Comparison of ENCODE assay signal across 15 cellular contexts in the genomic region with DNA sequence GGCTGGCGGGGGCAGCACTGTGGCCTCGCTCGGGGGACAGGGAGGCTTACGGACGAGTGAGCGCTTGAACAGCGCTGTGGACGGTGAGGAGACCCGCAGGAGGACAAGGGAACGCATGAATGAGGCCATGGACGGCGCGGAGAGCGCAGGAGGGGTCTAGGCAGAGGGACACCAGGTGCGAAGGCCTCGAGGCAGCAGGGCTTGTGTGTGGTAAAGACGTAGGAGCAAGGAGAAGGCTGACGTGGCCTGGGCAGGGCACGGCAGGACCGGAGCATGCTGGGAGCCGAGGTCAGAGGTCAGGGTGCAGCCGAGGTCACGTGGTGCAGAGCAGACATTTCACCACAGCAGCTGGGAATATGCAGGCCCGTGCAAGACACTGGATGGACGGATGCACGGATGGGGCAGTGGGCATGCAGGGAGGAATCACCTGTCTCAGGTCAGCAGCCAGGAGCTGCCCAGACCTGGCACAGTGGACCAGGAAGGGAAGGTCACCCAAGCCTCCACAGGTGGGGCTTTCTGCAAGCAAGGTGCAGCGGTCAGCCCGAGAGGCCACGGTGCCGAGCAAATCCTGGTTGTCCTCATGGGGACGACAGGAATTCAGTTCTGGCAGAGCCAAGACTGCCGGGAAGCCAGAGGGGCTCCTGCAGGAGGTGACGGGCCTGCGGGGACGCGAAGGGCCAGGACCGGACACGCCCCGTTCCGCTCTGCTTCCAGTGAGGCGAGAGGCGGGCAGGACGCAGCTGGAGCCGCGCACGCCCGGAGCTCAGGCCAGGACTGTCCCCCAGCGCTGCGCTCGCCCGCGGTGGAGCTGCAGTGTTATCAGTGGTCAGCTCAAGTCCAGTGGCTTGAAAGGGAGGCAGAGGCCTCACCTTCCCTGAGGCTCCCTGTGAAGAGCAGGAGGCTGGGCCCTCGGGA.
A peak's percentile ranks its signal among the peaks of the same experiment; 100 is the strongest.
DNase-seq lines count a peak whose midpoint lies in the region; ATAC-seq, FAIRE-seq and TF ChIP-seq lines count a peak whose summit lies in the region.
"Had no signal": no experiment of that assay in that cellular context is flagged by ENCODE, and none has a peak within 500 bp of the region (broad histone marks: within the 10 kb centered on the region; RNA-seq: fewer than 3 reads in every experiment).

No MANE protein-coding gene starts in this region.

- H3K9me3 ChIP-seq in HepG2 (ENCODE audit: low read length) = no peaks in the 10 kb centered on the region
- H3K9me3 ChIP-seq in right lobe of liver = no peaks in the 10 kb centered on the region
- peaks cover 0 to 5% of the 10 kb centered on the region in 2 donors for H3K9me3 ChIP-seq in neuronal stem cell (replicated peaks in 1 of 2; ENCODE audit: control insufficient read depth in 2 of 2, insufficient read depth in 1 of 2, low read depth in 1 of 2, low read length in 2 of 2)
- no peaks in the 10 kb centered on the region for H3K9me3 ChIP-seq in mucosa of descending colon

- H3K4me3 ChIP-seq in HepG2 (replicated peaks in 1 of 3; ENCODE audit: insufficient read depth in 1 of 3, low read depth in 2 of 3, low read length in 3 of 3) = no peak overlapping the region
- H3K4me3 ChIP-seq in right lobe of liver = no peak overlapping the region
- no peak overlapping the region for H3K4me3 ChIP-seq in dorsolateral prefrontal cortex
- H3K4me3 ChIP-seq in neuronal stem cell (ENCODE audit: low read length in 2 of 2) = peak overlapping the region in 1 of 2 donors; percentile 16
- H3K4me3 ChIP-seq in mucosa of descending colon = no peak overlapping the region

- peak overlapping the region; percentile 94 for H3K14ac ChIP-seq in neuronal stem cell (ENCODE audit: low read length)

- H3K79me2 ChIP-seq in HepG2 (ENCODE audit: insufficient read depth, low read length) = no peaks in the 10 kb centered on the region

- TF ChIP-seq CTCF in HepG2 (CRISPR knock-in tag; IDR thresholded peaks at IDR 0.05) (no peak), right lobe of liver (IDR thresholded peaks at IDR 0.05) (no peak), dorsolateral prefrontal cortex (IDR thresholded peaks at IDR 0.05 in 54 of 56, conservative IDR thresholded peaks at IDR 0.05 in 2 of 56; ENCODE audit: low read depth in 1 of 56, partially characterized antibody in 56 of 56) (no peak), mucosa of descending colon (IDR thresholded peaks at IDR 0.05) (no peak)

- no peaks in the 10 kb centered on the region for H4K20me1 ChIP-seq in HepG2 (ENCODE audit: insufficient read depth, low read length)

- no peak for TF ChIP-seq RAD21 in HepG2 (CRISPR knock-in tag; IDR thresholded peaks at IDR 0.05)

- peak overlapping the region; percentile 90 for H3K4ac ChIP-seq in neuronal stem cell (ENCODE audit: low read length)

- WGBS in HepG2 (ENCODE audit: low lambda C conversion rate) = 59% methylated on average over 38 of the region's 53 CpGs
- WGBS in right lobe of liver (ENCODE audit: insufficient coverage, low coverage, low lambda C conversion rate, missing lambda C conversion rate) = 74% methylated on average over 16 of the region's 53 CpGs
- no CpG with 5 or more reads among the region's 53 CpGs for WGBS in neuronal stem cell (ENCODE audit: extremely low coverage in 2 of 2, insufficient read length in 2 of 2, insufficient replicate concordance in 1 of 2), 2 donors

- no peak for DNase-seq in HepG2 (ENCODE audit: low spot score)
- no peak for DNase-seq in right lobe of liver
- no peak for DNase-seq in dorsolateral prefrontal cortex
- DNase-seq in neuronal stem cell (ENCODE audit: low spot score) = no peak
- no peak for DNase-seq in NCI-H2196 treated with DMSO at 0.1 percent for 48 hours (lab: John Stamatoyannopoulos, UW; ENCODE audit: unreplicated experiment)
- no peak for DNase-seq in C1 segment of cervical spinal cord (lab: John Stamatoyannopoulos, UW)
- DNase-seq in mucosa of descending colon = no peak
- DNase-seq: activated CD8-positive, alpha-beta T cell treated with anti-CD3 and anti-CD28 coated beads for 36 hours; activated naive CD8-positive, alpha-beta T cell treated with anti-CD3 and anti-CD28 coated beads, Interleukin-2, amount 10 ng/mL, durations not matched to agents 7 days and 5 days; H7; NCI-H1105; NCI-H2227 treated with DMSO at 0.1 percent for 48 hours had no signal

- TF ChIP-seq POLR2A in HepG2 (IDR thresholded peaks at IDR 0.05; ENCODE audit: insufficient read depth in 1 of 2, low read depth in 2 of 2, low read length in 2 of 2) = no peak
- no peak for TF ChIP-seq POLR2A in right lobe of liver (IDR thresholded peaks at IDR 0.05)

- H3K4me2 ChIP-seq in HepG2 (ENCODE audit: low read depth, low read length) = no peak overlapping the region
- no peak overlapping the region for H3K4me2 ChIP-seq in neuronal stem cell (ENCODE audit: insufficient read depth, low read length, poor library complexity, severe bottlenecking)

- H3K18ac ChIP-seq in neuronal stem cell (ENCODE audit: low read length) = peak overlapping the region; percentile 94

- POLR2A ChIA-PET in HepG2 (lab: Yijun Ruan, JAX) = no interaction called here

- H3K4me1 ChIP-seq in HepG2 (ENCODE audit: insufficient read depth, low read length) = peaks cover 13% of the 10 kb centered on the region
- H3K4me1 ChIP-seq in right lobe of liver = peaks cover 0 to 6% (median 2%) of the 10 kb centered on the region in 4 donors
- H3K4me1 ChIP-seq in neuronal stem cell (ENCODE audit: control insufficient read depth in 2 of 2, insufficient read depth in 1 of 2, low read depth in 1 of 2, low read length in 2 of 2) = peaks cover 20 to 24% of the 10 kb centered on the region in 2 donors
- H3K4me1 ChIP-seq in mucosa of descending colon (ENCODE audit: low read depth) = peaks cover 25% of the 10 kb centered on the region

- CTCF ChIA-PET in HepG2 (lab: Yijun Ruan, JAX; ENCODE audit: low intra/inter-chr PET ratio, low total read pairs) = no interaction called here

- H3K27ac ChIP-seq in HepG2 (ENCODE audit: extremely low read length, insufficient read depth, low read length) = no peak overlapping the region
- H3K27ac ChIP-seq in right lobe of liver = no peak overlapping the region
- peak overlapping the region in 42 of 59 donors; percentile 5 to 100 (median 40) for H3K27ac ChIP-seq in dorsolateral prefrontal cortex
- H3K27ac ChIP-seq in neuronal stem cell (replicated peaks; ENCODE audit: low read length) = no peak overlapping the region

- no peak overlapping the region for H4K8ac ChIP-seq in neuronal stem cell (ENCODE audit: low read depth, low read length)

- H2BK12ac ChIP-seq in neuronal stem cell (ENCODE audit: low read length) = peak overlapping the region; percentile 92

- TF ChIP-seq EP300 in HepG2 (IDR thresholded peaks at IDR 0.05; ENCODE audit: low read depth in 2 of 2, low read length in 2 of 2) (no peak), HepG2 (CRISPR knock-in tag; IDR thresholded peaks at IDR 0.05; ENCODE audit: borderline replicate concordance) (no peak)

- ATAC-seq in HepG2 = no peak
- no peak for ATAC-seq in right lobe of liver
- ATAC-seq in HG02642 (IDR thresholded peaks at IDR 0.05; ENCODE audit: poor library complexity, unreplicated experiment) = no peak
- ATAC-seq in mucosa of descending colon = no peak
- ATAC-seq: activated CD8-positive, alpha-beta T cell treated with anti-CD3 and anti-CD28 coated beads for 36 hours had no signal

- H4K91ac ChIP-seq in neuronal stem cell (ENCODE audit: low read depth, low read length, poor library complexity) = peak overlapping the region; percentile 98

- peak overlapping the region; percentile 65 for H2BK15ac ChIP-seq in neuronal stem cell (ENCODE audit: low read length)

- H2BK120ac ChIP-seq in neuronal stem cell (ENCODE audit: low read depth, low read length) = peak overlapping the region; percentile 56

- peak overlapping the region; percentile 88 for H2AK5ac ChIP-seq in neuronal stem cell (ENCODE audit: low read depth, low read length)

- H2AFZ ChIP-seq in HepG2 (ENCODE audit: low read length) (no peak overlapping the region), neuronal stem cell (ENCODE audit: low read length) (no peak overlapping the region)

- BruUV-seq in HepG2 (replicated peaks; lab: Mats Ljungman, UMichigan) = no TSS peak

- intact Hi-C loops in HepG2 (cut with micrococcal nuclease; ENCODE audit: unreplicated experiment) (no loop called here), right lobe of liver (cut with DNase I) (no loop called here), dorsolateral prefrontal cortex (cut with DNase I) (no loop called here), mucosa of descending colon (cut with DNase I, micrococcal nuclease) (no loop called here)

- no peak overlapping the region for H3K9ac ChIP-seq in HepG2 (ENCODE audit: insufficient read depth, low read depth, low read length)
- peak overlapping the region; percentile 38 for H3K9ac ChIP-seq in neuronal stem cell (ENCODE audit: low read depth, low read length, poor library complexity)

- no peak for FAIRE-seq in HepG2 (lab: Jason Lieb, UNC)
- FAIRE-seq: G401.6, HTR-8/SVneo had no signal

- peaks cover 10% of the 10 kb centered on the region for H3K79me1 ChIP-seq in neuronal stem cell (ENCODE audit: low read depth, low read length)

- H3K36me3 ChIP-seq in HepG2 (replicated peaks in 1 of 2; ENCODE audit: control insufficient read depth in 1 of 2, insufficient read depth in 2 of 2, low read length in 2 of 2) = no peaks in the 10 kb centered on the region
- H3K36me3 ChIP-seq in right lobe of liver = no peaks in the 10 kb centered on the region
- peaks cover 5 to 17% of the 10 kb centered on the region in 2 donors for H3K36me3 ChIP-seq in neuronal stem cell (replicated peaks in 1 of 2; ENCODE audit: control insufficient read depth in 2 of 2, insufficient read depth in 2 of 2, low read length in 2 of 2)
- no peaks in the 10 kb centered on the region for H3K36me3 ChIP-seq in mucosa of descending colon (ENCODE audit: low read depth)

- H3K27me3 ChIP-seq in HepG2 (ENCODE audit: control insufficient read depth in 1 of 2, insufficient read depth in 2 of 2, low read length in 2 of 2) (peaks cover 11 to 47% of the 10 kb centered on the region in 2 experiments; a peak in 4 of 5 replicates), right lobe of liver (no peaks in the 10 kb centered on the region), dorsolateral prefrontal cortex (no peaks in the 10 kb centered on the region), neuronal stem cell (ENCODE audit: control insufficient read depth in 3 of 3, insufficient read depth in 3 of 3, low read depth in 1 of 3, low read length in 3 of 3) (no peaks in the 10 kb centered on the region)

- in situ Hi-C loops in HepG2 (cut with HindIII; ENCODE audit: extremely low pct_ligation_motif_present, low pct_unique_long_range_greater_than_20kb) = no loop called here

- H3K23ac ChIP-seq in neuronal stem cell (ENCODE audit: low read depth, low read length, poor library complexity) = peak overlapping the region; percentile 82

- H2BK5ac ChIP-seq in neuronal stem cell (ENCODE audit: low read length) = peak overlapping the region; percentile 73

TF ChIP-seq in HepG2, 621 proteins besides CTCF, POLR2A, EP300 and RAD21 (continues in another document):
- TF ChIP-seq NPAS2 (CRISPR knock-in tag; IDR thresholded peaks at IDR 0.05; ENCODE audit: borderline replicate concordance) = no peak
- no peak for TF ChIP-seq HNRNPK (IDR thresholded peaks at IDR 0.05; ENCODE audit: low read depth, low read length, poor library complexity, severe bottlenecking)

Comparison
In these comparisons a context has a peak if more than half of its experiments do, and no peak if none do; other contexts are left out.
1. H3K27ac ChIP-seq: peak in dorsolateral prefrontal cortex (42 of 59); none in HepG2 (single experiment), right lobe of liver (0 of 3) and neuronal stem cell (single experiment).